15 cellular contexts compared by ENCODE assay signal in the genomic region with DNA sequence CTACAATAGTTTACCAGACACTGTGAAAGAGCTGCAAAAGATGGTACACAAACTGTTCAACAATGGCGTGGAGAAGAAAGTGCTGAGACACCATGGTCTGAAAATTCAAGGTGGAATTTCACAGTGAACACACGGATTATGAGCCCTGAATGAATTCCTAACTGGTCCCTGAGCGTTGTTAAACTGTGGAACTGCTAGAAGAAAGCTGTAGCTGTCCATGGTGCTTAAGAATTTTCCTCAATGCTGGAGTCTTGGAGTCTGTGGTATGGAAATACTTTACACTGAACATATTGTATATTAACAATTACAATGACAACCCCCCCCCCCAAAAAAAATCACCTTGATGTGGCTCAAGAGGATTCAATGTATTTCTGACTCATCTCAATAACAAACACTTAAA.
DNase-seq lines count a peak whose midpoint lies in the region; ATAC-seq, FAIRE-seq and TF ChIP-seq lines count a peak whose summit lies in the region.
"Had no signal": no experiment of that assay in that cellular context is flagged by ENCODE, and none has a peak within 500 bp of the region (broad histone marks: within the 10 kb centered on the region; RNA-seq: fewer than 3 reads in every experiment).

No MANE protein-coding gene starts in this region.

- no peaks in the 10 kb centered on the region for H3K27me3 ChIP-seq in endodermal cell (ENCODE audit: control insufficient read depth, insufficient read depth, low read length, poor library complexity, severe bottlenecking)

- DNase-seq in GM12865 (ENCODE audit: low read depth) (peak; percentile 9), endodermal cell (peak; percentile 60), nephron progenitor cell (peak; percentile 50), T-helper 2 cell (no peak), D721Med (ENCODE audit: insufficient read length, low spot score) (no peak)
- DNase-seq: activated CD4-positive, alpha-beta T cell treated with anti-CD3 and anti-CD28 coated beads, Interleukin-2, amount 10 ng/mL, durations not matched to agents 7 days and 5 days; CD8-positive, alpha-beta memory T cell; NCI-H2029; stimulated activated CD4-positive, alpha-beta T cell treated with anti-CD3 and anti-CD28 coated beads, Interleukin-15, amount 100 ng/mL, for 24 hours; stimulated activated naive CD4-positive, alpha-beta T cell had no signal

- no peaks in the 10 kb centered on the region for H3K9me3 ChIP-seq in endodermal cell (ENCODE audit: control insufficient read depth, low read length)

- H3K4me1 Mint-ChIP-seq in endodermal cell = peaks cover 12% of the 10 kb centered on the region
- H3K4me1 Mint-ChIP-seq in nephron progenitor cell = no peaks in the 10 kb centered on the region
- H3K4me1 Mint-ChIP-seq: activated CD4-positive, alpha-beta T cell treated with anti-CD3 and anti-CD28 coated beads, Interleukin-2, amount 10 ng/mL, durations not matched to agents 7 days and 5 days; CD8-positive, alpha-beta memory T cell had no signal

- no peak overlapping the region for H3K4me3 ChIP-seq in GM12865 (ENCODE audit: low read depth, low read length)
- no peak overlapping the region for H3K4me3 ChIP-seq in endodermal cell (ENCODE audit: low read length)

- H3K27me3 Mint-ChIP-seq in endodermal cell (ENCODE audit: insufficient read depth) (no peaks in the 10 kb centered on the region), nephron progenitor cell (ENCODE audit: low read depth, poor library complexity) (no peaks in the 10 kb centered on the region)

- peaks cover 5% of the 10 kb centered on the region for H3K4me1 ChIP-seq in endodermal cell (ENCODE audit: control insufficient read depth, insufficient read depth, low read length)

- H3K27ac Mint-ChIP-seq in endodermal cell (no peak overlapping the region), nephron progenitor cell (no peak overlapping the region)
- H3K27ac Mint-ChIP-seq: activated CD4-positive, alpha-beta T cell treated with anti-CD3 and anti-CD28 coated beads, Interleukin-2, amount 10 ng/mL, durations not matched to agents 7 days and 5 days; CD8-positive, alpha-beta memory T cell had no signal

- H3K9ac ChIP-seq in endodermal cell (ENCODE audit: extremely low read depth, low read length, poor library complexity, severe bottlenecking) = no peak overlapping the region

- H3K4me3 Mint-ChIP-seq in endodermal cell (no peak overlapping the region), nephron progenitor cell (no peak overlapping the region)
- H3K4me3 Mint-ChIP-seq: activated CD4-positive, alpha-beta T cell treated with anti-CD3 and anti-CD28 coated beads, Interleukin-2, amount 10 ng/mL, durations not matched to agents 7 days and 5 days; CD8-positive, alpha-beta memory T cell had no signal

- no peak for FAIRE-seq in D721Med (lab: Jason Lieb, UNC)
- FAIRE-seq: RCC 7860 had no signal

- H3K27ac ChIP-seq in endodermal cell (ENCODE audit: low read depth, low read length) = no peak overlapping the region
- H3K27ac ChIP-seq: HL-60 had no signal

- H3K36me3 Mint-ChIP-seq in endodermal cell (ENCODE audit: low read depth) = no peaks in the 10 kb centered on the region
- H3K36me3 Mint-ChIP-seq in nephron progenitor cell (ENCODE audit: low read depth) = no peaks in the 10 kb centered on the region
- H3K36me3 Mint-ChIP-seq: CD8-positive, alpha-beta memory T cell had no signal

- H3K36me3 ChIP-seq in endodermal cell (ENCODE audit: control insufficient read depth, insufficient read depth, low read length) = no peaks in the 10 kb centered on the region

- TF ChIP-seq CTCF in GM12865 (IDR thresholded peaks at IDR 0.05; ENCODE audit: insufficient read depth, low read depth, low read length, missing control alignments) (no peak), endodermal cell (conservative IDR thresholded peaks at IDR 0.05) (no peak), nephron progenitor cell (IDR thresholded peaks at IDR 0.05) (no peak), D721Med (IDR thresholded peaks at IDR 0.05; ENCODE audit: insufficient read depth, missing control alignments) (no peak)

- ATAC-seq in HG03159 (IDR thresholded peaks at IDR 0.05; ENCODE audit: unreplicated experiment) (no peak), GM18907 (IDR thresholded peaks at IDR 0.05; ENCODE audit: unreplicated experiment) (no peak)

- 39 to 44% methylated on average over 2 to 3 of the region's 3 CpGs for WGBS in endodermal cell (ENCODE audit: insufficient coverage in 1 of 2, insufficient read length in 1 of 2), 2 experiments

- H3K9me3 Mint-ChIP-seq in endodermal cell (no peaks in the 10 kb centered on the region), nephron progenitor cell (no peaks in the 10 kb centered on the region)
- H3K9me3 Mint-ChIP-seq: activated CD4-positive, alpha-beta T cell treated with anti-CD3 and anti-CD28 coated beads, Interleukin-2, amount 10 ng/mL, durations not matched to agents 7 days and 5 days; CD8-positive, alpha-beta memory T cell had no signal

TF ChIP-seq in PFSK-1, 5 proteins besides CTCF, POLR2A, EP300 and RAD21:
- TF ChIP-seq, protein P1, sequence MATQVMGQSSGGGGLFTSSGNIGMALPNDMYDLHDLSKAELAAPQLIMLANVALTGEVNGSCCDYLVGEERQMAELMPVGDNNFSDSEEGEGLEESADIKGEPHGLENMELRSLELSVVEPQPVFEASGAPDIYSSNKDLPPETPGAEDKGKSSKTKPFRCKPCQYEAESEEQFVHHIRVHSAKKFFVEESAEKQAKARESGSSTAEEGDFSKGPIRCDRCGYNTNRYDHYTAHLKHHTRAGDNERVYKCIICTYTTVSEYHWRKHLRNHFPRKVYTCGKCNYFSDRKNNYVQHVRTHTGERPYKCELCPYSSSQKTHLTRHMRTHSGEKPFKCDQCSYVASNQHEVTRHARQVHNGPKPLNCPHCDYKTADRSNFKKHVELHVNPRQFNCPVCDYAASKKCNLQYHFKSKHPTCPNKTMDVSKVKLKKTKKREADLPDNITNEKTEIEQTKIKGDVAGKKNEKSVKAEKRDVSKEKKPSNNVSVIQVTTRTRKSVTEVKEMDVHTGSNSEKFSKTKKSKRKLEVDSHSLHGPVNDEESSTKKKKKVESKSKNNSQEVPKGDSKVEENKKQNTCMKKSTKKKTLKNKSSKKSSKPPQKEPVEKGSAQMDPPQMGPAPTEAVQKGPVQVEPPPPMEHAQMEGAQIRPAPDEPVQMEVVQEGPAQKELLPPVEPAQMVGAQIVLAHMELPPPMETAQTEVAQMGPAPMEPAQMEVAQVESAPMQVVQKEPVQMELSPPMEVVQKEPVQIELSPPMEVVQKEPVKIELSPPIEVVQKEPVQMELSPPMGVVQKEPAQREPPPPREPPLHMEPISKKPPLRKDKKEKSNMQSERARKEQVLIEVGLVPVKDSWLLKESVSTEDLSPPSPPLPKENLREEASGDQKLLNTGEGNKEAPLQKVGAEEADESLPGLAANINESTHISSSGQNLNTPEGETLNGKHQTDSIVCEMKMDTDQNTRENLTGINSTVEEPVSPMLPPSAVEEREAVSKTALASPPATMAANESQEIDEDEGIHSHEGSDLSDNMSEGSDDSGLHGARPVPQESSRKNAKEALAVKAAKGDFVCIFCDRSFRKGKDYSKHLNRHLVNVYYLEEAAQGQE (IDR thresholded peaks at IDR 0.05; ENCODE audit: insufficient read depth in 1 of 2, low read depth in 2 of 2, low read length in 2 of 2) = peak; percentile 89 to 96
- TF ChIP-seq TAF1 (IDR thresholded peaks at IDR 0.05; ENCODE audit: borderline replicate concordance, insufficient read depth, low read length) = no peak

Comparison
In these comparisons a context has a peak if more than half of its experiments do, and no peak if none do; other contexts are left out.
1. DNase-seq: peak in GM12865 (single experiment), endodermal cell (single experiment) and nephron progenitor cell (single experiment); none in T-helper 2 cell (0 of 5) and D721Med (single experiment).